23 cellular contexts compared by ENCODE assay signal in the genomic region with DNA sequence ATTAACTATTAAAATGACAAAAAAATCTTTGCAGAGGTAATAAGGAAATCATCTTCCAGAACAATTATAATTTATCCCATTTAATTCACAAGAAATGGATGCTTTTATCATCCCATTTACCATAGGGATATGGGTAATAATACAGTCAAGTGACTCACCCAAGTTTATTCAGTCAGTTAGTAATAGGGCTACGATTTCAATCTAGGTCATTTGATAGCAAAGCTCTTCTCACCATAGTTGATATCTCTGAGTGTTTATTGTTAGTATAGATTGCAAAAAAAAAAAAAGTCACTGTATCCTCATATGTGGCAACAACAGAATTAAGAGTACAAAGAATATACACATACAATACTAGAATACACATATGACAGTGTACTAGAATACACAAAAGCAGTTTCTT.
DNase-seq lines count a peak whose midpoint lies in the region; ATAC-seq and TF ChIP-seq lines count a peak whose summit lies in the region.
"Had no signal": no experiment of that assay in that cellular context is flagged by ENCODE, and none has a peak within 500 bp of the region (broad histone marks: within the 10 kb centered on the region; RNA-seq: fewer than 3 reads in every experiment).

No MANE protein-coding gene starts in this region.

- H3K4me1 ChIP-seq in A673 (ENCODE audit: insufficient read depth, low read length, poor library complexity, severe bottlenecking): peaks cover 52% of the 10 kb centered on the region
- peaks cover 13% of the 10 kb centered on the region; the same call in 1 of the 2 replicates for H3K4me1 ChIP-seq in GM23338 (ENCODE audit: insufficient read depth)
- H3K4me1 ChIP-seq: Caco-2 had no signal

- no peak overlapping the region for H2AFZ ChIP-seq in GM23338

- DNase-seq in A673 (ENCODE audit: low spot score): no peak
- DNase-seq in HCEC 1CT: peak; percentile 23
- no peak for DNase-seq in endothelial cell (ENCODE audit: low spot score)
- DNase-seq in nephron progenitor cell: no peak
- no peak for DNase-seq in GM23338 (ENCODE audit: low spot score)
- DNase-seq in stimulated activated CD4-positive, alpha-beta T cell treated with anti-CD3 and anti-CD28 coated beads, Interleukin-4, amount 100 ng/mL, for 4 hours: no peak
- DNase-seq: C1 segment of cervical spinal cord; Caco-2; CD4-positive, alpha-beta memory T cell; EL; GF-D8; H7; HFFc6; KG1; MM.1S; NCI-H2029; NCI-H2227 treated with DMSO at 0.1 percent for 48 hours; NCI-H69; SHP77 had no signal

- H3K9me3 Mint-ChIP-seq in endothelial cell (ENCODE audit: unreplicated experiment) (no peaks in the 10 kb centered on the region), nephron progenitor cell (peaks cover 18% of the 10 kb centered on the region), GM23338 (peaks cover 10% of the 10 kb centered on the region; the same call in 2 of the 3 replicates)
- H3K9me3 Mint-ChIP-seq: HFFc6 had no signal

- CTCF ChIA-PET in A673 (lab: Charles Lee): no interaction called here

- ATAC-seq in GM23338 (no peak), HG02588 (IDR thresholded peaks at IDR 0.05; ENCODE audit: unreplicated experiment) (no peak)
- ATAC-seq: A549, Panc1 had no signal

- TF ChIP-seq CTCF in A673 (conservative IDR thresholded peaks at IDR 0.05; ENCODE audit: low read depth, low read length) (no peak), endothelial cell (IDR thresholded peaks at IDR 0.05; ENCODE audit: unreplicated experiment) (no peak), nephron progenitor cell (IDR thresholded peaks at IDR 0.05) (no peak), GM23338 (conservative IDR thresholded peaks at IDR 0.05; ENCODE audit: low read depth in 2 of 2) (no peak)

- no peaks in the 10 kb centered on the region for H3K9me2 ChIP-seq in GM23338 (ENCODE audit: insufficient read depth)

- H3K36me3 Mint-ChIP-seq in endothelial cell (ENCODE audit: low read depth, unreplicated experiment) (no peaks in the 10 kb centered on the region), nephron progenitor cell (ENCODE audit: low read depth) (peaks cover 66% of the 10 kb centered on the region), GM23338 (ENCODE audit: low read depth) (peaks cover 12% of the 10 kb centered on the region)
- H3K36me3 Mint-ChIP-seq: CD4-positive, alpha-beta memory T cell had no signal

- no peaks in the 10 kb centered on the region for H3K27me3 ChIP-seq in A673 (replicated peaks; ENCODE audit: insufficient read depth, low read depth, low read length, poor library complexity)
- no peaks in the 10 kb centered on the region for H3K27me3 ChIP-seq in GM23338 (ENCODE audit: insufficient read depth)

- H3K79me2 ChIP-seq in GM23338 (replicated peaks; ENCODE audit: insufficient read depth): peaks cover 49% of the 10 kb centered on the region

- no peak overlapping the region for H3K4me2 ChIP-seq in GM23338
- H3K4me2 ChIP-seq: A549 had no signal

- H3K27ac Mint-ChIP-seq in endothelial cell (ENCODE audit: unreplicated experiment) (peak overlapping the region; percentile 8), nephron progenitor cell (peak overlapping the region; percentile 51), GM23338 (no peak overlapping the region)
- H3K27ac Mint-ChIP-seq: CD4-positive, alpha-beta memory T cell; HFFc6 had no signal

- H3K9me3 ChIP-seq in A673 (ENCODE audit: low read depth, low read length, poor library complexity, severe bottlenecking): no peaks in the 10 kb centered on the region
- H3K9me3 ChIP-seq: A549, Caco-2 had no signal

- H3K27me3 Mint-ChIP-seq in endothelial cell (ENCODE audit: unreplicated experiment): no peaks in the 10 kb centered on the region
- no peaks in the 10 kb centered on the region for H3K27me3 Mint-ChIP-seq in nephron progenitor cell (ENCODE audit: low read depth, poor library complexity)
- H3K27me3 Mint-ChIP-seq in GM23338 (ENCODE audit: insufficient read depth, low read depth, poor library complexity): peaks cover 4% of the 10 kb centered on the region
- H3K27me3 Mint-ChIP-seq: CD4-positive, alpha-beta memory T cell had no signal

- POLR2A ChIA-PET in A673 (lab: Charles Lee; ENCODE audit: low non-redundant PET): interaction anchor here (0.6 kb wide), 1 partner anchor 217 kb away, joined by 4 read pairs; no protein-coding TSS in a partner anchor

- H3F3A ChIP-seq in GM23338 (replicated peaks; ENCODE audit: low read depth): no peaks in the 10 kb centered on the region

- H3K27ac ChIP-seq in A673 (ENCODE audit: low read depth, low read length, poor library complexity, severe bottlenecking): peak overlapping the region; percentile 32
- H3K27ac ChIP-seq in GM23338 (ENCODE audit: low read depth): no peak overlapping the region
- H3K27ac ChIP-seq: A549, RWPE1 had no signal

- peaks cover 21% of the 10 kb centered on the region for H3K4me1 Mint-ChIP-seq in endothelial cell (ENCODE audit: unreplicated experiment)
- peaks cover 14% of the 10 kb centered on the region for H3K4me1 Mint-ChIP-seq in nephron progenitor cell
- peaks cover 23% of the 10 kb centered on the region for H3K4me1 Mint-ChIP-seq in GM23338
- H3K4me1 Mint-ChIP-seq: CD4-positive, alpha-beta memory T cell had no signal

- no peaks in the 10 kb centered on the region for H4K20me1 ChIP-seq in GM23338 (replicated peaks; ENCODE audit: insufficient read depth)

- intact Hi-C loops in A673 (cut with micrococcal nuclease; ENCODE audit: unreplicated experiment): no loop called here

- H3K36me3 ChIP-seq in A673 (ENCODE audit: insufficient read depth, low read length, poor library complexity, severe bottlenecking) (no peaks in the 10 kb centered on the region), GM23338 (ENCODE audit: insufficient read depth) (no peaks in the 10 kb centered on the region)

- H3K4me3 ChIP-seq in A673 (ENCODE audit: low read depth, low read length, poor library complexity, severe bottlenecking) (no peak overlapping the region), GM23338 (no peak overlapping the region)
- H3K4me3 ChIP-seq: A549 had no signal

- H3K4me3 Mint-ChIP-seq in endothelial cell (ENCODE audit: unreplicated experiment) (no peak overlapping the region), nephron progenitor cell (no peak overlapping the region), GM23338 (no peak overlapping the region)
- H3K4me3 Mint-ChIP-seq: CD4-positive, alpha-beta memory T cell; HFFc6 had no signal

- BruUV-seq in A673 (replicated peaks; lab: Mats Ljungman, UMichigan): no TSS peak

TF ChIP-seq in GM23338, 12 proteins besides CTCF, POLR2A, EP300 and RAD21 (continues in another document):
- no peak for TF ChIP-seq EZH2phosphoT487 (IDR thresholded peaks at IDR 0.05; ENCODE audit: unreplicated experiment)
- no peak for TF ChIP-seq REST (IDR thresholded peaks at IDR 0.05; ENCODE audit: unreplicated experiment)
